Comparison of ENCODE assay signal across 24 cellular contexts in genomic region chr11:9076661-9077060, GRCh38. TPM values are rescaled to one million over a fixed set of nuclear protein-coding genes. Genes with fewer than 3 reads are reported as not detected.
"Had no signal": no experiment of that assay in that cellular context is flagged by ENCODE, and none has a peak within 500 bp of the region (broad histone marks: within the 10 kb centered on the region; RNA-seq: fewer than 3 reads in every experiment).

No MANE protein-coding gene starts in this region.

- H3K27me3 ChIP-seq: hepatocyte, transverse colon had no signal

- H3K4me2 ChIP-seq: hepatocyte had no signal

- H3K4me3 ChIP-seq: coronary artery, hepatocyte, psoas muscle, suprapubic skin, transverse colon had no signal

- H2AFZ ChIP-seq: hepatocyte had no signal

- H3K4me3 Mint-ChIP-seq: activated B cell treated with CpG ODN at 0.5 μM for 24 hours; activated naive CD4-positive, alpha-beta T cell treated with anti-CD3 and anti-CD28 coated beads for 36 hours; activated naive CD8-positive, alpha-beta T cell treated with anti-CD3 and anti-CD28 coated beads, Interleukin-2, amount 10 ng/mL, durations not matched to agents 7 days and 5 days; activated T-cell treated with anti-CD3 and anti-CD28 coated beads, Interleukin-2, amount 50 U/mL, for 72 hours; immature natural killer cell; natural killer cell; stimulated activated naive CD8-positive, alpha-beta T cell treated with anti-CD3 and anti-CD28 coated beads, Interleukin-15, amount 100 ng/mL, for 72 hours; T-helper 1 cell treated with Interleukin-12 subunit alpha and Interleukin-12 subunit beta and Interleukin-4 antibody, amounts not matched to agents 30 μg/mL and 1 μg/mL, for 36 hours had no signal

- H3K9me3 Mint-ChIP-seq: activated B cell treated with CpG ODN at 0.5 μM for 24 hours; activated naive CD4-positive, alpha-beta T cell treated with anti-CD3 and anti-CD28 coated beads for 36 hours; activated naive CD8-positive, alpha-beta T cell treated with anti-CD3 and anti-CD28 coated beads, Interleukin-2, amount 10 ng/mL, durations not matched to agents 7 days and 5 days; activated T-cell treated with anti-CD3 and anti-CD28 coated beads, Interleukin-2, amount 50 U/mL, for 72 hours; immature natural killer cell; natural killer cell; stimulated activated naive CD8-positive, alpha-beta T cell treated with anti-CD3 and anti-CD28 coated beads, Interleukin-15, amount 100 ng/mL, for 72 hours; T-helper 1 cell treated with Interleukin-12 subunit alpha and Interleukin-12 subunit beta and Interleukin-4 antibody, amounts not matched to agents 30 μg/mL and 1 μg/mL, for 36 hours had no signal

- DNase-seq: activated B cell treated with CpG ODN at 0.5 μM for 24 hours; activated CD4-positive, alpha-beta T cell treated with anti-CD3 and anti-CD28 coated beads for 4 hours; activated CD4-positive, alpha-beta T cell treated with anti-CD3 and anti-CD28 coated beads, Interleukin-2, amount 50 U/mL, for 48 hours; activated effector memory CD4-positive, alpha-beta T cell treated with Interleukin-2 at 50 U/mL for 16 hours; activated naive CD4-positive, alpha-beta T cell treated with anti-CD3 and anti-CD28 coated beads for 36 hours; activated naive CD8-positive, alpha-beta T cell treated with anti-CD3 and anti-CD28 coated beads, Interleukin-2, amount 10 ng/mL, durations not matched to agents 7 days and 5 days; activated T-cell treated with anti-CD3 and anti-CD28 coated beads, Interleukin-2, amount 50 U/mL, for 72 hours; amniotic stem cell; cerebellar nuclear complex; foreskin melanocyte; glutamatergic neuron; immature natural killer cell; left ventricle myocardium superior; natural killer cell; psoas muscle; right cardiac atrium; stimulated activated CD4-positive, alpha-beta T cell treated with anti-CD3 and anti-CD28 coated beads, Interleukin-1b, Interleukin-23, amount 100 ng/mL, for 48 hours; stimulated activated naive CD8-positive, alpha-beta T cell treated with anti-CD3 and anti-CD28 coated beads, Interleukin-15, amount 100 ng/mL, for 72 hours; T1000; transverse colon had no signal

- H3K36me3 ChIP-seq: suprapubic skin, transverse colon had no signal

- ATAC-seq: activated T-cell treated with anti-CD3 and anti-CD28 coated beads, Interleukin-2, amount 50 U/mL, for 72 hours; natural killer cell; stimulated activated naive CD8-positive, alpha-beta T cell treated with anti-CD3 and anti-CD28 coated beads, Interleukin-15, amount 100 ng/mL, for 72 hours had no signal

- H3K27ac Mint-ChIP-seq: activated B cell treated with CpG ODN at 0.5 μM for 24 hours; activated naive CD4-positive, alpha-beta T cell treated with anti-CD3 and anti-CD28 coated beads for 36 hours; activated naive CD8-positive, alpha-beta T cell treated with anti-CD3 and anti-CD28 coated beads, Interleukin-2, amount 10 ng/mL, durations not matched to agents 7 days and 5 days; activated T-cell treated with anti-CD3 and anti-CD28 coated beads, Interleukin-2, amount 50 U/mL, for 72 hours; immature natural killer cell; natural killer cell; T-helper 1 cell treated with Interleukin-12 subunit alpha and Interleukin-12 subunit beta and Interleukin-4 antibody, amounts not matched to agents 30 μg/mL and 1 μg/mL, for 36 hours had no signal

- H3K36me3 Mint-ChIP-seq: activated naive CD8-positive, alpha-beta T cell treated with anti-CD3 and anti-CD28 coated beads, Interleukin-2, amount 10 ng/mL, durations not matched to agents 7 days and 5 days; immature natural killer cell; natural killer cell had no signal

- H3K9me3 ChIP-seq: psoas muscle, suprapubic skin, transverse colon had no signal

- H3K4me1 ChIP-seq: psoas muscle had no signal

- H3K27ac ChIP-seq: coronary artery, hepatocyte, psoas muscle, suprapubic skin had no signal

- H3K79me2 ChIP-seq: hepatocyte had no signal

- H3K4me1 Mint-ChIP-seq: activated B cell treated with CpG ODN at 0.5 μM for 24 hours, immature natural killer cell, natural killer cell had no signal

RNA-seq across cellular contexts. Expression of gene SCUBE2, which starts 14.7 kb away (rescaled TPM):
- total RNA-seq: activated B cell treated with CpG ODN at 0.5 μM for 24 hours; activated naive CD8-positive, alpha-beta T cell treated with anti-CD3 and anti-CD28 coated beads, Interleukin-2, amount 10 ng/mL, durations not matched to agents 7 days and 5 days; natural killer cell had no signal
